15 cellular contexts compared by ENCODE assay signal in the genomic region with DNA sequence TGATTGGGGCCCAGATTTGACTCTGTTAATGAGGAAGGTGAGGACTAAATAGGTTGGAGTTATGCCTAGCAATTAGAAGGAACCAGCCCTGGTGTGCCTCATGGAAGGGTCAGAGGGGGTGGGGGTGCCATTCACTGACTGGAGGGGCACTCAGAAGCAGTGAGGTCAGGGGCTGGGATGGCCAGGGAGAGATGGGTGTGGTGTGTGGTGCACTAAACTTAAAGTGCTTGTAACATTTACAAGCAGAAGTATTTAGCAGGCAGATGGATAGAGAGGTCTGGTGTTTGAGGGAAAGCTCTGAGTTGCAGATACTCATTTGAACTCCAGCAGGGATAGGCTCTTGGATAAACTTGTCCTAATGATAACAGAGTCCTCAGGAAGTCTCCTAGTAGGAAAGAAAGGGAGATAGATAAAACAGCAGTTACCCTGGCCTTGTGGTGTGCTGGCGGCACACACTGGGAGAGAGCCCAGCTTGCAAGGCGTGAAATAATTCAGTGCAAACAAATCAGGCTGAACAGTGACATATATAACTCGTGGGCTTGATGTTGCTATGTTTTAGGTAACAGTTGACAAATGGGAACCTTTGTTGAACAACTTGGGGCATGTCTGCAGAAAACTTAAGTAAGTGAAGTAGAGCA. TPM values are rescaled to one million over a fixed set of nuclear protein-coding genes. Genes with fewer than 3 reads are reported as not detected.
A peak's percentile ranks its signal among the peaks of the same experiment; 100 is the strongest.
DNase-seq lines count a peak whose midpoint lies in the region; ATAC-seq and TF ChIP-seq lines count a peak whose summit lies in the region.
"Had no signal": no experiment of that assay in that cellular context is flagged by ENCODE, and none has a peak within 500 bp of the region (broad histone marks: within the 10 kb centered on the region; RNA-seq: fewer than 3 reads in every experiment).

No MANE protein-coding gene starts in this region.

- H3K27ac ChIP-seq in right cardiac atrium (ENCODE audit: low read length), result peak overlapping the region; percentile 50
- H3K27ac ChIP-seq in transverse colon, result peak overlapping the region in 1 of 4 donors; percentile 19
- H3K27ac ChIP-seq: thoracic aorta had no signal

- intact Hi-C loops in activated naive CD4-positive, alpha-beta T cell treated with anti-CD3 and anti-CD28 coated beads for 36 hours (cut with micrococcal nuclease), result no loop called here
- intact Hi-C loops in activated B cell treated with CpG ODN at 0.5 μM for 24 hours (cut with micrococcal nuclease), result no loop called here
- intact Hi-C loops in right cardiac atrium (cut with DNase I), result no loop called here
- intact Hi-C loops in transverse colon (cut with DNase I; ENCODE audit: low total_unique reads), result no loop called here

- WGBS in right cardiac atrium, result 49% methylated on average over 3 of the region's 3 CpGs
- WGBS in transverse colon (ENCODE audit: low coverage in 1 of 2), 2 donors, result 30 to 58% methylated on average over 3 of the region's 3 CpGs

- no peaks in the 10 kb centered on the region for H3K4me1 ChIP-seq in right cardiac atrium (ENCODE audit: control insufficient read depth, insufficient read depth, low read length)
- H3K4me1 ChIP-seq in transverse colon, result peaks cover 0 to 15% (median 5%) of the 10 kb centered on the region in 4 donors

- no peak for TF ChIP-seq EP300 in transverse colon (IDR thresholded peaks at IDR 0.05; ENCODE audit: low read depth)

- CTCF ChIA-PET in activated naive CD4-positive, alpha-beta T cell treated with anti-CD3 and anti-CD28 coated beads for 36 hours (lab: Charles Lee), result no interaction called here
- CTCF ChIA-PET in activated B cell treated with CpG ODN at 0.5 μM for 24 hours (lab: Charles Lee), result no interaction called here

- H3K4me3 ChIP-seq in right cardiac atrium (ENCODE audit: low read length) (no peak overlapping the region), transverse colon (no peak overlapping the region)
- H3K4me3 ChIP-seq: thoracic aorta had no signal

- H3K9me3 Mint-ChIP-seq in activated naive CD4-positive, alpha-beta T cell treated with anti-CD3 and anti-CD28 coated beads for 36 hours, result no peaks in the 10 kb centered on the region
- no peaks in the 10 kb centered on the region for H3K9me3 Mint-ChIP-seq in activated B cell treated with CpG ODN at 0.5 μM for 24 hours

- peak overlapping the region; percentile 1 for H3K27ac Mint-ChIP-seq in activated naive CD4-positive, alpha-beta T cell treated with anti-CD3 and anti-CD28 coated beads for 36 hours
- peak overlapping the region; percentile 38 for H3K27ac Mint-ChIP-seq in activated B cell treated with CpG ODN at 0.5 μM for 24 hours
- H3K27ac Mint-ChIP-seq: activated naive CD8-positive, alpha-beta T cell had no signal

- POLR2A ChIA-PET in activated B cell treated with CpG ODN at 0.5 μM for 24 hours (lab: Charles Lee), result interaction anchor here (2.1 kb wide), 1 partner anchor 20 kb away, joined by 12 read pairs; a partner anchor contains a TSS

- no peaks in the 10 kb centered on the region for H3K27me3 Mint-ChIP-seq in activated naive CD4-positive, alpha-beta T cell treated with anti-CD3 and anti-CD28 coated beads for 36 hours (ENCODE audit: low read depth)
- H3K27me3 Mint-ChIP-seq in activated B cell treated with CpG ODN at 0.5 μM for 24 hours, result no peaks in the 10 kb centered on the region
- H3K27me3 Mint-ChIP-seq: activated naive CD8-positive, alpha-beta T cell had no signal

- in situ Hi-C loops in transverse colon (cut with MboI; ENCODE audit: low pct_ligation_motif_present in 1 of 4, low pct_unique_long_range_greater_than_20kb in 1 of 4, low sequenced_read_pairs in 3 of 4), result no loop called here

- H3K27me3 ChIP-seq in right cardiac atrium (ENCODE audit: control insufficient read depth, insufficient read depth), result no peaks in the 10 kb centered on the region
- H3K27me3 ChIP-seq in transverse colon, result no peaks in the 10 kb centered on the region

- H3K4me1 Mint-ChIP-seq in activated naive CD4-positive, alpha-beta T cell treated with anti-CD3 and anti-CD28 coated beads for 36 hours (ENCODE audit: low read depth), result peaks cover 10% of the 10 kb centered on the region
- peaks cover 49% of the 10 kb centered on the region for H3K4me1 Mint-ChIP-seq in activated B cell treated with CpG ODN at 0.5 μM for 24 hours

- no peak overlapping the region for H3K4me3 Mint-ChIP-seq in activated naive CD4-positive, alpha-beta T cell treated with anti-CD3 and anti-CD28 coated beads for 36 hours
- peak overlapping the region; percentile 17 for H3K4me3 Mint-ChIP-seq in activated B cell treated with CpG ODN at 0.5 μM for 24 hours
- H3K4me3 Mint-ChIP-seq: activated naive CD8-positive, alpha-beta T cell had no signal

- H3K9me3 ChIP-seq in right cardiac atrium (ENCODE audit: control insufficient read depth, low read length), result no peaks in the 10 kb centered on the region
- H3K9me3 ChIP-seq in transverse colon, result no peaks in the 10 kb centered on the region
- H3K9me3 ChIP-seq: thoracic aorta had no signal

- no peak for DNase-seq in activated naive CD4-positive, alpha-beta T cell treated with anti-CD3 and anti-CD28 coated beads for 36 hours
- no peak for DNase-seq in activated naive CD4-positive, alpha-beta T cell treated with Interleukin-2 at 50 U/mL for 16 hours
- no peak for DNase-seq in activated B cell treated with CpG ODN at 0.5 μM for 24 hours
- no peak for DNase-seq in right cardiac atrium
- peak; percentile 26 for DNase-seq in transverse colon
- DNase-seq in NCI-H1048 (lab: John Stamatoyannopoulos, UW), result no peak
- no peak for DNase-seq in retina
- no peak for DNase-seq in medulla oblongata (ENCODE audit: extremely low spot score)
- DNase-seq: activated CD8-positive, alpha-beta memory T cell treated with anti-CD3 and anti-CD28 coated beads for 24 hours; hippocampal formation; NCI-H82; posterior cingulate gyrus; T1000 had no signal

- TF ChIP-seq CTCF in activated B cell treated with CpG ODN at 0.5 μM for 24 hours (IDR thresholded peaks at IDR 0.05) (no peak), transverse colon (IDR thresholded peaks at IDR 0.05) (no peak)

- ATAC-seq in activated B cell treated with CpG ODN at 0.5 μM for 24 hours (ENCODE audit: low read depth) (no peak), right cardiac atrium (peak; percentile 79 to 80)

- peaks cover 0 to 72% (median 30%) of the 10 kb centered on the region in 4 donors for H3K36me3 ChIP-seq in transverse colon

- H3K36me3 Mint-ChIP-seq in activated naive CD4-positive, alpha-beta T cell treated with anti-CD3 and anti-CD28 coated beads for 36 hours (ENCODE audit: low read depth), result peaks cover 47% of the 10 kb centered on the region
- peaks cover 86% of the 10 kb centered on the region for H3K36me3 Mint-ChIP-seq in activated B cell treated with CpG ODN at 0.5 μM for 24 hours (ENCODE audit: low read depth)

- TF ChIP-seq POLR2A in transverse colon (IDR thresholded peaks at IDR 0.05), result no peak

RNA-seq across cellular contexts. Expression of a gene that starts 20.0 kb away (rescaled TPM):
- total RNA-seq in activated naive CD4-positive, alpha-beta T cell treated with anti-CD3 and anti-CD28 coated beads for 36 hours, result 10 to 100 TPM; 36.9 to 38.7 TPM
- total RNA-seq in activated B cell treated with CpG ODN at 0.5 μM for 24 hours, result 68.3 and 83.2 TPM in 2 replicates
- total RNA-seq in right cardiac atrium, result 10 to 100 TPM; 25.3 to 28.2 (median 26.5) TPM
- 36.3 TPM for polyA plus RNA-seq in right cardiac atrium
- total RNA-seq in transverse colon, result 10 to 100 TPM; 15.3 to 49.7 (median 36.4) TPM

RNA-seq across cellular contexts. Expression of a gene that starts 26.8 kb away (rescaled TPM):
- total RNA-seq in activated naive CD4-positive, alpha-beta T cell treated with anti-CD3 and anti-CD28 coated beads for 36 hours, result 10 to 100 TPM; 67.2 to 69.5 TPM
- 84.2 and 98.0 TPM in 2 replicates for total RNA-seq in activated B cell treated with CpG ODN at 0.5 μM for 24 hours
- 10 to 100 TPM; 35.6 to 52.7 (median 41.5) TPM for total RNA-seq in right cardiac atrium
- polyA plus RNA-seq in right cardiac atrium, result 39.0 TPM
- 10 to 100 TPM; 34.8 to 75.4 (median 56.1) TPM for total RNA-seq in transverse colon

RNA-seq across cellular contexts. Expression of a gene that starts 52.9 kb away (rescaled TPM):
- 10 to 100 TPM; 50.6 to 52.6 TPM for total RNA-seq in activated naive CD4-positive, alpha-beta T cell treated with anti-CD3 and anti-CD28 coated beads for 36 hours
- total RNA-seq in activated B cell treated with CpG ODN at 0.5 μM for 24 hours (30.4 and 34.8 TPM in 2 replicates), right cardiac atrium (10 to 100 TPM; 10.7 to 12.8 (median 12.6) TPM), transverse colon (10 to 100 TPM in 3 of 4 donors, 1 to 10 TPM in 1; 3.4 to 57.2 (median 20.0) TPM)
- polyA plus RNA-seq in right cardiac atrium, result 5.2 TPM
